In the genomic region with DNA sequence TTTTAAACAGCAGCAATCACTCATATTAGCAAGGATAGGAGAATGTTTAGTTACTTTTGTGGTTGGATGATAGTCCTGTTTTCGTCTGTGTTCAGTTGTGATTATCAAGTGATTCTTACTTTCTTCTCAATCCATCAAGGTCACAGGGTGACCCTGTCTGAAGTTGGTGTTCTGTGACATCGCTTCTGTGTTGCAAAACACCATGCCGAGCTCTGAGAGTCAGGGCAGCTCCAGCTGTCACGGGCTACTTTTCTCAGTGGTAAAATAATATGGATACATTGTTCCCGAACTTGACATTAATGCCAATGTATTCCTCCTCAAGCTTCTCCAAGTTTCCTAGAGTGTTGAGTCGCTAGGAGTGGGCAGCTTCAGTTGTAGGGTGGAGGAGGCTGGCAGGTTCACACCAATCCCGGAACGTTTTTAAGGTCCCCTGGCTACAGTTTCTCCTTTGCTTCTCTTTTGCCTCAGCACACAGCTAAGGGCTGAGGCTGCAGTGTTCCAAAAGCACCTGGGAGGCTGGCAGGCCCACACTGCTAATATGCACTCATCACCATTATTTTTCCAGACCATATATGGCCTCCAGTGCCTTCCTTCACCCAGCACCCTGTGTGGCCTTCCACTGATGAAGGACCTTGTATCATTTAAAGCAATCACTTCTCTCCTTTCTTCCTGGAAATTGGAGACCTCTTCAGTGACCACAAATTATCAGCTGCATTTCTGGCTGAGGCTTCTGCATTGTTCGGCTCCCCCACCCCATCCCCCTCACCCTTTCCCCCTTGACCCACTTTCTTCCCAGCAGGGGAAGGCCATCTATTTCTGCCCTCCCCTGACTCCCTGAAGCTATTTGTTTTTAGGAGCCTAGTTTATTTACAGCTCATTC, we compare ENCODE assay signal across 2 cellular contexts.
TF ChIP-seq lines count a peak whose summit lies in the region.

No MANE protein-coding gene starts in this region.

TF ChIP-seq in GM23338, 12 proteins besides CTCF, POLR2A, EP300 and RAD21 (continues in another document):
- TF ChIP-seq, protein P1, sequence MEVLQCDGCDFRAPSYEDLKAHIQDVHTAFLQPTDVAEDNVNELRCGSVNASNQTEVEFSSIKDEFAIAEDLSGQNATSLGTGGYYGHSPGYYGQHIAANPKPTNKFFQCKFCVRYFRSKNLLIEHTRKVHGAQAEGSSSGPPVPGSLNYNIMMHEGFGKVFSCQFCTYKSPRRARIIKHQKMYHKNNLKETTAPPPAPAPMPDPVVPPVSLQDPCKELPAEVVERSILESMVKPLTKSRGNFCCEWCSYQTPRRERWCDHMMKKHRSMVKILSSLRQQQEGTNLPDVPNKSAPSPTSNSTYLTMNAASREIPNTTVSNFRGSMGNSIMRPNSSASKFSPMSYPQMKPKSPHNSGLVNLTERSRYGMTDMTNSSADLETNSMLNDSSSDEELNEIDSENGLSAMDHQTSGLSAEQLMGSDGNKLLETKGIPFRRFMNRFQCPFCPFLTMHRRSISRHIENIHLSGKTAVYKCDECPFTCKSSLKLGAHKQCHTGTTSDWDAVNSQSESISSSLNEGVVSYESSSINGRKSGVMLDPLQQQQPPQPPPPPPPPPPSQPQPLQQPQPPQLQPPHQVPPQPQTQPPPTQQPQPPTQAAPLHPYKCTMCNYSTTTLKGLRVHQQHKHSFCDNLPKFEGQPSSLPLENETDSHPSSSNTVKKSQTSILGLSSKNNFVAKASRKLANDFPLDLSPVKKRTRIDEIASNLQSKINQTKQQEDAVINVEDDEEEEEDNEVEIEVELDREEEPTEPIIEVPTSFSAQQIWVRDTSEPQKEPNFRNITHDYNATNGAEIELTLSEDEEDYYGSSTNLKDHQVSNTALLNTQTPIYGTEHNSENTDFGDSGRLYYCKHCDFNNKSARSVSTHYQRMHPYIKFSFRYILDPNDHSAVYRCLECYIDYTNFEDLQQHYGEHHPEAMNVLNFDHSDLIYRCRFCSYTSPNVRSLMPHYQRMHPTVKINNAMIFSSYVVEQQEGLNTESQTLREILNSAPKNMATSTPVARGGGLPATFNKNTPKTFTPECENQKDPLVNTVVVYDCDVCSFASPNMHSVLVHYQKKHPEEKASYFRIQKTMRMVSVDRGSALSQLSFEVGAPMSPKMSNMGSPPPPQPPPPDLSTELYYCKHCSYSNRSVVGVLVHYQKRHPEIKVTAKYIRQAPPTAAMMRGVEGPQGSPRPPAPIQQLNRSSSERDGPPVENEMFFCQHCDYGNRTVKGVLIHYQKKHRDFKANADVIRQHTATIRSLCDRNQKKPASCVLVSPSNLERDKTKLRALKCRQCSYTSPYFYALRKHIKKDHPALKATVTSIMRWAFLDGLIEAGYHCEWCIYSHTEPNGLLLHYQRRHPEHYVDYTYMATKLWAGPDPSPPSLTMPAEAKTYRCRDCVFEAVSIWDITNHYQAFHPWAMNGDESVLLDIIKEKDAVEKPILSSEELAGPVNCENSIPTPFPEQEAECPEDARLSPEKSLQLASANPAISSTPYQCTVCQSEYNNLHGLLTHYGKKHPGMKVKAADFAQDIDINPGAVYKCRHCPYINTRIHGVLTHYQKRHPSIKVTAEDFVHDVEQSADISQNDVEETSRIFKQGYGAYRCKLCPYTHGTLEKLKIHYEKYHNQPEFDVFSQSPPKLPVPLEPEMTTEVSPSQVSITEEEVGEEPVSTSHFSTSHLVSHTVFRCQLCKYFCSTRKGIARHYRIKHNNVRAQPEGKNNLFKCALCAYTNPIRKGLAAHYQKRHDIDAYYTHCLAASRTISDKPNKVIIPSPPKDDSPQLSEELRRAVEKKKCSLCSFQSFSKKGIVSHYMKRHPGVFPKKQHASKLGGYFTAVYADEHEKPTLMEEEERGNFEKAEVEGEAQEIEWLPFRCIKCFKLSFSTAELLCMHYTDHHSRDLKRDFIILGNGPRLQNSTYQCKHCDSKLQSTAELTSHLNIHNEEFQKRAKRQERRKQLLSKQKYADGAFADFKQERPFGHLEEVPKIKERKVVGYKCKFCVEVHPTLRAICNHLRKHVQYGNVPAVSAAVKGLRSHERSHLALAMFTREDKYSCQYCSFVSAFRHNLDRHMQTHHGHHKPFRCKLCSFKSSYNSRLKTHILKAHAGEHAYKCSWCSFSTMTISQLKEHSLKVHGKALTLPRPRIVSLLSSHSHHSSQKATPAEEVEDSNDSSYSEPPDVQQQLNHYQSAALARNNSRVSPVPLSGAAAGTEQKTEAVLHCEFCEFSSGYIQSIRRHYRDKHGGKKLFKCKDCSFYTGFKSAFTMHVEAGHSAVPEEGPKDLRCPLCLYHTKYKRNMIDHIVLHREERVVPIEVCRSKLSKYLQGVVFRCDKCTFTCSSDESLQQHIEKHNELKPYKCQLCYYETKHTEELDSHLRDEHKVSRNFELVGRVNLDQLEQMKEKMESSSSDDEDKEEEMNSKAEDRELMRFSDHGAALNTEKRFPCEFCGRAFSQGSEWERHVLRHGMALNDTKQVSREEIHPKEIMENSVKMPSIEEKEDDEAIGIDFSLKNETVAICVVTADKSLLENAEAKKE (CRISPR knock-in tag; IDR thresholded peaks at IDR 0.05) = no peak
- no peak for TF ChIP-seq CREB1 (CRISPR knock-in tag; IDR thresholded peaks at IDR 0.05; ENCODE audit: low read depth)
- TF ChIP-seq NANOG (IDR thresholded peaks at IDR 0.05; ENCODE audit: borderline replicate concordance) = no peak
- no peak for TF ChIP-seq ZNF114 (CRISPR knock-in tag; IDR thresholded peaks at IDR 0.05)
- no peak for TF ChIP-seq EZH2 (IDR thresholded peaks at IDR 0.05; ENCODE audit: low read depth, unreplicated experiment)
- no peak for TF ChIP-seq EZH2phosphoT487 (IDR thresholded peaks at IDR 0.05; ENCODE audit: unreplicated experiment)
- TF ChIP-seq JUNB (IDR thresholded peaks at IDR 0.05; ENCODE audit: unreplicated experiment) = no peak
- TF ChIP-seq, protein P2, sequence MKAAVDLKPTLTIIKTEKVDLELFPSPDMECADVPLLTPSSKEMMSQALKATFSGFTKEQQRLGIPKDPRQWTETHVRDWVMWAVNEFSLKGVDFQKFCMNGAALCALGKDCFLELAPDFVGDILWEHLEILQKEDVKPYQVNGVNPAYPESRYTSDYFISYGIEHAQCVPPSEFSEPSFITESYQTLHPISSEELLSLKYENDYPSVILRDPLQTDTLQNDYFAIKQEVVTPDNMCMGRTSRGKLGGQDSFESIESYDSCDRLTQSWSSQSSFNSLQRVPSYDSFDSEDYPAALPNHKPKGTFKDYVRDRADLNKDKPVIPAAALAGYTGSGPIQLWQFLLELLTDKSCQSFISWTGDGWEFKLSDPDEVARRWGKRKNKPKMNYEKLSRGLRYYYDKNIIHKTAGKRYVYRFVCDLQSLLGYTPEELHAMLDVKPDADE (IDR thresholded peaks at IDR 0.05) = no peak

TF ChIP-seq in H1, 55 proteins besides CTCF, POLR2A, EP300 and RAD21:
- TF ChIP-seq SP1 (IDR thresholded peaks at IDR 0.05; ENCODE audit: low read depth, low read length) = 0 out of 2 replicates have a peak, but pooled peaks have one; percentile 32
- no peak for TF ChIP-seq CHD2 (IDR thresholded peaks at IDR 0.05; ENCODE audit: low read length)
- no peak for TF ChIP-seq SIX5 (IDR thresholded peaks at IDR 0.05; ENCODE audit: low read depth, low read length)
- TF ChIP-seq CBX5 (IDR thresholded peaks at IDR 0.05; ENCODE audit: low read depth, low read length) = no peak
- TF ChIP-seq SRF (IDR thresholded peaks at IDR 0.05; ENCODE audit: low read depth, low read length) = peak; percentile 21; the same call in 1 of the 2 replicates
- TF ChIP-seq CBX8 (IDR thresholded peaks at IDR 0.05; ENCODE audit: borderline replicate concordance, low read depth, low read length) = no peak
- no peak for TF ChIP-seq SP2 (IDR thresholded peaks at IDR 0.05; ENCODE audit: low read length)
- TF ChIP-seq, protein P3, sequence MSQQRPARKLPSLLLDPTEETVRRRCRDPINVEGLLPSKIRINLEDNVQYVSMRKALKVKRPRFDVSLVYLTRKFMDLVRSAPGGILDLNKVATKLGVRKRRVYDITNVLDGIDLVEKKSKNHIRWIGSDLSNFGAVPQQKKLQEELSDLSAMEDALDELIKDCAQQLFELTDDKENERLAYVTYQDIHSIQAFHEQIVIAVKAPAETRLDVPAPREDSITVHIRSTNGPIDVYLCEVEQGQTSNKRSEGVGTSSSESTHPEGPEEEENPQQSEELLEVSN (IDR thresholded peaks at IDR 0.05) = no peak
- TF ChIP-seq, protein P4, sequence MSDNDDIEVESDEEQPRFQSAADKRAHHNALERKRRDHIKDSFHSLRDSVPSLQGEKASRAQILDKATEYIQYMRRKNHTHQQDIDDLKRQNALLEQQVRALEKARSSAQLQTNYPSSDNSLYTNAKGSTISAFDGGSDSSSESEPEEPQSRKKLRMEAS (IDR thresholded peaks at IDR 0.05) = no peak
- no peak for TF ChIP-seq EZH2 (IDR thresholded peaks at IDR 0.05; ENCODE audit: low read depth, low read length, severe bottlenecking)
- no peak for TF ChIP-seq POU5F1 (IDR thresholded peaks at IDR 0.05; ENCODE audit: low read depth, low read length)
- no peak for TF ChIP-seq NRF1 (IDR thresholded peaks at IDR 0.05; ENCODE audit: low read depth, low read length)
- no peak for TF ChIP-seq KDM1A (IDR thresholded peaks at IDR 0.05; ENCODE audit: borderline replicate concordance, low read length)
- TF ChIP-seq SUZ12 (IDR thresholded peaks at IDR 0.05; ENCODE audit: low read length) = no peak
- no peak for TF ChIP-seq TAF7 (optimal IDR thresholded peaks at IDR 0.05; ENCODE audit: borderline replicate concordance, low read depth, low read length)
- no peak for TF ChIP-seq EGR1 (IDR thresholded peaks at IDR 0.05; ENCODE audit: borderline replicate concordance, low read depth, low read length)
- TF ChIP-seq, protein P5, sequence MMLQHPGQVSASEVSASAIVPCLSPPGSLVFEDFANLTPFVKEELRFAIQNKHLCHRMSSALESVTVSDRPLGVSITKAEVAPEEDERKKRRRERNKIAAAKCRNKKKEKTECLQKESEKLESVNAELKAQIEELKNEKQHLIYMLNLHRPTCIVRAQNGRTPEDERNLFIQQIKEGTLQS (IDR thresholded peaks at IDR 0.05; ENCODE audit: insufficient read depth, low read depth, low read length) = no peak
- no peak for TF ChIP-seq CTBP2 (IDR thresholded peaks at IDR 0.05; ENCODE audit: borderline replicate concordance, insufficient read depth, insufficient read length, low read length)
